Comparison of ENCODE assay signal across 8 cellular contexts in the genomic region with DNA sequence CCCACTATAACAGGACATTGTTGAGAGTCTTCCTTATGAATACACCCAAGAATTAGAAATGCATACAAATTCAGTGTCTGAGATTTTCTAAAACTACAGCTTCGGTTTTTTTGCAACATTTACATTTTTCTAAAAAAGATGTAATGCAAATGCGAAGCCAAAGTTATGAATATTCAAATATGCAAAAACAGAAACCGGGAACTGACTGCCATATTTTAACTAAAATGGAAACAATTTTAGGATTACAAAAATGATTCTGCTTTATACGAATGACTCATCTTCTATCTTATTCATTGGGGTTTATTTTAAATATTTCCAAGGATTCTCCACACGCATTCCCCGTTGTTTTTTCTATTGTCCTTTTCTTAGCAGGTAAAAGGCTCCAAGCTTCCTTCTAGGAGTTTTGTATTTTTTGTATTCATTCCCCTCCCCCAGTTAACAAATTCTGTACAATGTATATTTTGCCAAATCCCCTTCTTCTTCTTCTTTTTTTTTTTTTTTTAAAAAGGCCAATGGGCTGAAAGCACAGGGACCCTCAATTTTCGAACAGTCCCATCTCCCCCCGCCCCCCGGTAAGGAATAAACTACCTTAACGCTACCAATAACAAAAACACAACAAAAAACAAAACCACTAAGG. TPM values are rescaled to one million over a fixed set of nuclear protein-coding genes. Genes with fewer than 3 reads are reported as not detected.
A peak's percentile ranks its signal among the peaks of the same experiment; 100 is the strongest.
DNase-seq lines count a peak whose midpoint lies in the region; ATAC-seq, FAIRE-seq and TF ChIP-seq lines count a peak whose summit lies in the region.

No MANE protein-coding gene starts in this region.

- peak overlapping the region; percentile 86 for H3K4me2 ChIP-seq in keratinocyte (ENCODE audit: control insufficient read depth, extremely low read depth, insufficient read depth, low read depth, low read length)

- no peak for TF ChIP-seq POLR2A in thyroid gland (IDR thresholded peaks at IDR 0.05)

- no peak overlapping the region for H2AFZ ChIP-seq in keratinocyte (ENCODE audit: control insufficient read depth, low read length)

- CTCF ChIA-PET in activated CD4-positive, alpha-beta T cell treated with anti-CD3 and anti-CD28 coated beads, Interleukin-2, amount 10 ng/mL, durations not matched to agents 7 days and 5 days (lab: Charles Lee): interaction anchor here (0.7 to 2.4 kb wide), 10 partner anchors 9 to 298 kb away, joined by 3 to 10 read pairs (median 4); partner anchors contain the start of gene APOBEC4
- CTCF ChIA-PET in activated CD8-positive, alpha-beta T cell treated with anti-CD3 and anti-CD28 coated beads, Interleukin-2, amount 10 ng/mL, durations not matched to agents 7 days and 5 days (lab: Charles Lee): interaction anchor here (0.7 to 4.8 kb wide), 16 partner anchors 9 to 417 kb away, joined by 3 to 52 read pairs (median 4); partner anchors contain the start of genes APOBEC4 and TSEN15

- peak overlapping the region; percentile 85 for H3K9ac ChIP-seq in keratinocyte (ENCODE audit: control insufficient read depth, extremely low read depth, insufficient read depth, low read length)

- H3K79me2 ChIP-seq in keratinocyte (ENCODE audit: control insufficient read depth, insufficient read depth, low read length): peaks cover 41% of the 10 kb centered on the region

- peaks cover 44% of the 10 kb centered on the region for H3K36me3 Mint-ChIP-seq in activated CD4-positive, alpha-beta T cell treated with anti-CD3 and anti-CD28 coated beads, Interleukin-2, amount 10 ng/mL, durations not matched to agents 7 days and 5 days (ENCODE audit: low read depth)
- peaks cover 40% of the 10 kb centered on the region for H3K36me3 Mint-ChIP-seq in activated CD8-positive, alpha-beta T cell treated with anti-CD3 and anti-CD28 coated beads, Interleukin-2, amount 10 ng/mL, durations not matched to agents 7 days and 5 days (ENCODE audit: low read depth)

- dilution Hi-C loops in keratinocyte (cut with MboI; ENCODE audit: extremely low pct_ligation_motif_present, low sequenced_read_pairs): no loop called here

- peak overlapping the region; percentile 100 for H3K4me3 Mint-ChIP-seq in activated CD4-positive, alpha-beta T cell treated with anti-CD3 and anti-CD28 coated beads, Interleukin-2, amount 10 ng/mL, durations not matched to agents 7 days and 5 days
- peak overlapping the region; percentile 100 for H3K4me3 Mint-ChIP-seq in activated CD8-positive, alpha-beta T cell treated with anti-CD3 and anti-CD28 coated beads, Interleukin-2, amount 10 ng/mL, durations not matched to agents 7 days and 5 days

- H3K27me3 ChIP-seq in keratinocyte (ENCODE audit: control insufficient read depth, extremely low read depth, insufficient read depth, low read length) (no peaks in the 10 kb centered on the region), thyroid gland (no peaks in the 10 kb centered on the region)

- peaks cover 32% of the 10 kb centered on the region for H3K4me1 ChIP-seq in keratinocyte (ENCODE audit: control insufficient read depth, extremely low read depth, insufficient read depth, low read length)
- peaks cover 27 to 32% of the 10 kb centered on the region in 2 donors for H3K4me1 ChIP-seq in thyroid gland

- TF ChIP-seq CTCF in keratinocyte (optimal IDR thresholded peaks at IDR 0.05 in 1 of 3, IDR thresholded peaks at IDR 0.05 in 1 of 3, conservative IDR thresholded peaks at IDR 0.05 in 1 of 3; ENCODE audit: extremely low read depth in 1 of 3, insufficient read depth in 2 of 3, low read length in 3 of 3) (no peak), thyroid gland (IDR thresholded peaks at IDR 0.05) (no peak)

- peaks cover 42% of the 10 kb centered on the region for H3K4me1 Mint-ChIP-seq in activated CD4-positive, alpha-beta T cell treated with anti-CD3 and anti-CD28 coated beads, Interleukin-2, amount 10 ng/mL, durations not matched to agents 7 days and 5 days
- H3K4me1 Mint-ChIP-seq in activated CD8-positive, alpha-beta T cell treated with anti-CD3 and anti-CD28 coated beads, Interleukin-2, amount 10 ng/mL, durations not matched to agents 7 days and 5 days (ENCODE audit: low read depth): peaks cover 36% of the 10 kb centered on the region

- no peak for DNase-seq in activated CD4-positive, alpha-beta T cell treated with anti-CD3 and anti-CD28 coated beads, Interleukin-2, amount 10 ng/mL, durations not matched to agents 7 days and 5 days
- DNase-seq in activated CD4-positive, alpha-beta T cell treated with anti-CD3 and anti-CD28 coated beads, Interleukin-2, amount 50 U/mL, for 48 hours: no peak
- DNase-seq in activated CD8-positive, alpha-beta T cell treated with anti-CD3 and anti-CD28 coated beads, Interleukin-2, amount 10 ng/mL, durations not matched to agents 7 days and 5 days: no peak
- DNase-seq in keratinocyte (ENCODE audit: low read depth, low spot score) (no peak), thyroid gland (no peak), iPS-NIHi11 (ENCODE audit: low spot score) (no peak)
- no peak for DNase-seq in stimulated activated naive CD4-positive, alpha-beta T cell treated with Interleukin-2 at 50 U/mL for 16 hours (lab: John Stamatoyannopoulos, UW)

- H4K20me1 ChIP-seq in keratinocyte (ENCODE audit: control insufficient read depth, extremely low read depth, insufficient read depth, low read length): no peaks in the 10 kb centered on the region

- peaks cover 16% of the 10 kb centered on the region for H3K27me3 Mint-ChIP-seq in activated CD4-positive, alpha-beta T cell treated with anti-CD3 and anti-CD28 coated beads, Interleukin-2, amount 10 ng/mL, durations not matched to agents 7 days and 5 days
- H3K27me3 Mint-ChIP-seq in activated CD8-positive, alpha-beta T cell treated with anti-CD3 and anti-CD28 coated beads, Interleukin-2, amount 10 ng/mL, durations not matched to agents 7 days and 5 days (ENCODE audit: low read depth): peaks cover 11% of the 10 kb centered on the region

- intact Hi-C loops in thyroid gland (cut with DNase I): loop anchor here (5.0 kb wide), 1 partner anchor 162 kb away; the partner anchor contains the start of gene SMG7

- WGBS in thyroid gland, 2 donors: 3 to 4% methylated on average over 10 of the region's 10 CpGs

- POLR2A ChIA-PET in activated CD4-positive, alpha-beta T cell treated with anti-CD3 and anti-CD28 coated beads, Interleukin-2, amount 10 ng/mL, durations not matched to agents 7 days and 5 days (lab: Charles Lee): interaction anchor here (0.6 to 1.1 kb wide), 2 partner anchors 26 to 156 kb away, joined by 3 to 4 read pairs; no protein-coding TSS in a partner anchor
- POLR2A ChIA-PET in activated CD8-positive, alpha-beta T cell treated with anti-CD3 and anti-CD28 coated beads, Interleukin-2, amount 10 ng/mL, durations not matched to agents 7 days and 5 days (lab: Charles Lee): interaction anchor here (0.9 to 3.4 kb wide), 4 partner anchors 9 to 162 kb away, joined by 3 to 29 read pairs (median 3); partner anchors contain the start of genes APOBEC4 and SMG7

- H3K4me3 ChIP-seq in keratinocyte (ENCODE audit: control insufficient read depth in 2 of 3, extremely low read depth in 1 of 3, insufficient read depth in 2 of 3, low read depth in 1 of 3, low read length in 3 of 3) (peak overlapping the region; percentile 73 to 90 (median 81)), thyroid gland (replicated peaks in 1 of 3) (peak overlapping the region in 2 of 3 donors; percentile 79 to 82)

- H3K27ac ChIP-seq in keratinocyte (ENCODE audit: control insufficient read depth, insufficient read depth, low read length) (peak overlapping the region; percentile 84), thyroid gland (peak overlapping the region; percentile 95 to 96 (median 96))

- no peaks in the 10 kb centered on the region for H3K9me1 ChIP-seq in keratinocyte (ENCODE audit: control insufficient read depth, extremely low read depth, insufficient read depth, low read length)

- H3K36me3 ChIP-seq in keratinocyte (ENCODE audit: control insufficient read depth in 2 of 2, extremely low read depth in 1 of 2, insufficient read depth in 2 of 2, low read length in 2 of 2): peaks cover 8% of the 10 kb centered on the region in 2 experiments
- H3K36me3 ChIP-seq in thyroid gland: peaks cover 3 to 8% of the 10 kb centered on the region in 2 donors

- H3K9me3 Mint-ChIP-seq in activated CD4-positive, alpha-beta T cell treated with anti-CD3 and anti-CD28 coated beads, Interleukin-2, amount 10 ng/mL, durations not matched to agents 7 days and 5 days: no peaks in the 10 kb centered on the region
- no peaks in the 10 kb centered on the region for H3K9me3 Mint-ChIP-seq in activated CD8-positive, alpha-beta T cell treated with anti-CD3 and anti-CD28 coated beads, Interleukin-2, amount 10 ng/mL, durations not matched to agents 7 days and 5 days (ENCODE audit: insufficient read depth)

- H3K27ac Mint-ChIP-seq in activated CD4-positive, alpha-beta T cell treated with anti-CD3 and anti-CD28 coated beads, Interleukin-2, amount 10 ng/mL, durations not matched to agents 7 days and 5 days: peak overlapping the region; percentile 93
- peak overlapping the region; percentile 89 for H3K27ac Mint-ChIP-seq in activated CD8-positive, alpha-beta T cell treated with anti-CD3 and anti-CD28 coated beads, Interleukin-2, amount 10 ng/mL, durations not matched to agents 7 days and 5 days

- H3K9me3 ChIP-seq in keratinocyte (ENCODE audit: control insufficient read depth, low read depth, low read length) (no peaks in the 10 kb centered on the region), thyroid gland (no peaks in the 10 kb centered on the region)

- no peak for ATAC-seq in activated CD8-positive, alpha-beta T cell treated with anti-CD3 and anti-CD28 coated beads, Interleukin-2, amount 10 ng/mL, durations not matched to agents 7 days and 5 days
- no peak for ATAC-seq in GM21390 (IDR thresholded peaks at IDR 0.05; ENCODE audit: unreplicated experiment)

- FAIRE-seq in keratinocyte (lab: Jason Lieb, UNC): no peak

RNA-seq across cellular contexts. Expression of gene ARPC5, which starts 1.0 kb away (rescaled TPM):
- 100 to 1,000 TPM; 257 to 273 TPM for total RNA-seq in activated CD4-positive, alpha-beta T cell treated with anti-CD3 and anti-CD28 coated beads, Interleukin-2, amount 10 ng/mL, durations not matched to agents 7 days and 5 days
- total RNA-seq in activated CD8-positive, alpha-beta T cell treated with anti-CD3 and anti-CD28 coated beads, Interleukin-2, amount 10 ng/mL, durations not matched to agents 7 days and 5 days: 100 to 1,000 TPM; 271 to 274 TPM
- polyA plus RNA-seq in keratinocyte: 146 to 255 TPM (median 184 TPM) in 3 replicates
- 353 TPM for polyA plus RNA-seq in keratinocyte (2011; ENCODE audit: low read depth)
- polyA plus RNA-seq in keratinocyte (2011; cell fraction: cytosol; rRNA removed): 117 and 198 TPM in 2 replicates
- 67.3 and 79.7 TPM in 2 replicates for polyA plus RNA-seq in keratinocyte (2011; cell fraction: nucleus; rRNA removed)
- polyA plus RNA-seq in keratinocyte (2012; ENCODE audit: low replicate concordance): 164 and 231 TPM in 2 replicates
- 45.8 to 71.8 TPM (median 53.7 TPM) in 3 replicates for polyA minus RNA-seq in keratinocyte
- 207 TPM for polyA minus RNA-seq in keratinocyte (2011; cell fraction: cytosol; rRNA and poly(A)+ RNA removed)
- polyA minus RNA-seq in keratinocyte (2011; cell fraction: nucleus; rRNA and poly(A)+ RNA removed): 39.7 and 64.8 TPM in 2 replicates
- total RNA-seq in thyroid gland: 100 to 1,000 TPM in 2 of 4 donors, 10 to 100 TPM in 2; 70.5 to 158 (median 95.7) TPM

RNA-seq across cellular contexts. Expression of gene APOBEC4, which starts 18.6 kb away (rescaled TPM):
- not detected for total RNA-seq in activated CD4-positive, alpha-beta T cell treated with anti-CD3 and anti-CD28 coated beads, Interleukin-2, amount 10 ng/mL, durations not matched to agents 7 days and 5 days
- not detected for total RNA-seq in activated CD8-positive, alpha-beta T cell treated with anti-CD3 and anti-CD28 coated beads, Interleukin-2, amount 10 ng/mL, durations not matched to agents 7 days and 5 days
- polyA plus RNA-seq in keratinocyte: not detected in 3 replicates
- not detected for polyA plus RNA-seq in keratinocyte (2011; ENCODE audit: low read depth)
- polyA plus RNA-seq in keratinocyte (2011; cell fraction: cytosol; rRNA removed): not detected in 2 replicates
- not detected in 2 replicates for polyA plus RNA-seq in keratinocyte (2011; cell fraction: nucleus; rRNA removed)
- not detected in 2 replicates for polyA plus RNA-seq in keratinocyte (2012; ENCODE audit: low replicate concordance)
- not detected in 3 replicates for polyA minus RNA-seq in keratinocyte
- not detected for polyA minus RNA-seq in keratinocyte (2011; cell fraction: cytosol; rRNA and poly(A)+ RNA removed)
- not detected in 2 replicates for polyA minus RNA-seq in keratinocyte (2011; cell fraction: nucleus; rRNA and poly(A)+ RNA removed)
- not detected for total RNA-seq in thyroid gland

RNA-seq across cellular contexts. Expression of gene NCF2, which starts 44.3 kb away (rescaled TPM):
- 10 to 100 TPM; 15.3 to 15.8 TPM for total RNA-seq in activated CD4-positive, alpha-beta T cell treated with anti-CD3 and anti-CD28 coated beads, Interleukin-2, amount 10 ng/mL, durations not matched to agents 7 days and 5 days
- 10 to 100 TPM in 1 of 2 experiments, 1 to 10 TPM in 1; 9.2 to 10.3 TPM for total RNA-seq in activated CD8-positive, alpha-beta T cell treated with anti-CD3 and anti-CD28 coated beads, Interleukin-2, amount 10 ng/mL, durations not matched to agents 7 days and 5 days
- polyA plus RNA-seq in keratinocyte: 8.3 to 12.6 TPM (median 9.2 TPM) in 3 replicates
- polyA plus RNA-seq in keratinocyte (2011; ENCODE audit: low read depth): 63.3 TPM
- polyA plus RNA-seq in keratinocyte (2011; cell fraction: cytosol; rRNA removed): 10.0 and 12.3 TPM in 2 replicates
- 13.1 and 17.8 TPM in 2 replicates for polyA plus RNA-seq in keratinocyte (2011; cell fraction: nucleus; rRNA removed)
- 7.0 and 67.9 TPM in 2 replicates for polyA plus RNA-seq in keratinocyte (2012; ENCODE audit: low replicate concordance)
- 5.3 to 21.6 TPM (median 7.5 TPM) in 3 replicates for polyA minus RNA-seq in keratinocyte
- polyA minus RNA-seq in keratinocyte (2011; cell fraction: cytosol; rRNA and poly(A)+ RNA removed): 8.4 TPM
- 6.8 and 9.6 TPM in 2 replicates for polyA minus RNA-seq in keratinocyte (2011; cell fraction: nucleus; rRNA and poly(A)+ RNA removed)
- 1 to 10 TPM; 3.5 to 9.8 (median 4.5) TPM for total RNA-seq in thyroid gland
